ENCODE assay signal across 8 cellular contexts in the genomic region with DNA sequence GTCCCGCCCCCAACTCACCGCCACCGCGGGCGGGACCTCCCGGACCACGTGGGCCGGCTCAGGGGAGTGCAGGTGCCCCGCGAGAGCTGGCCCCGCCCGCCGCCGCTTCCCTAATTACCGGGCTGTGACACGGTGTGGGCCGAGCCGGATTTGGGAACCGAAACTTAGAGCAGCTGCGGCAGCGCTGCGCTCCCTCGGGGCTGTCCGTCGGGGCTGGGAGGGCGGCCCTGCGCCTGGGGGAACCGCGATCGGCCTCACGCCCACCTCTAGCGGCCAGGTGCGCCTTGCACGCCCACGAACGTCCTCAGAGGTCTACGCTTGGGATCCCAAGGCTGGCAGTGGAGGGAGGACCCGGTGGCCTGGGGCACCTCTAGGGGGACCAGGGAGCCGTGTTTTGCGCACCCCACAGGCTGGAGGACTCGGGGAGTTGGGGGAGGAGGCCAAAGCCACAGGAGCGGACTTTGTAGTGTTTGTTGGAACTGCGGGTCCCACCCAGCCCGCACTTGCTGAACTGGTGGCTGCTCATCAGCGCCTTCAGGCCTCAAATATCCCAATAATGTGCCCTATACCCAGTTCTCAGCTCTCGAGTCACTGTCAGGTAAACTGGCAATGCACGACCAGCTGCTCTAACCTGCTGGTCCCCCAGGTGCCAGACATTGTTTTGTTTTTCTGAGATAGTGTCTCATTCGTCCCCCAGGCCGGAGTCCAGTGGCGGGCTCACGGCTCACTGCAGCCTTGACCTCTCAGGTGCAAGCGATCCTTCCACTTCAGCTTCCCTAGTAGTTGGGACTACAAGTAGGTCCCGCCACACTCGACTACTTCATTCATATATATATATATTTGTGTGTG. TPM values are rescaled to one million over a fixed set of nuclear protein-coding genes. Genes with fewer than 3 reads are reported as not detected.
DNase-seq lines count a peak whose midpoint lies in the region; ATAC-seq and TF ChIP-seq lines count a peak whose summit lies in the region.

No MANE protein-coding gene starts in this region.

- peak; percentile 21 for TF ChIP-seq CTCF in nephron progenitor cell (IDR thresholded peaks at IDR 0.05)

- no peaks in the 10 kb centered on the region for H3K9me3 Mint-ChIP-seq in nephron progenitor cell
- no peaks in the 10 kb centered on the region for H3K9me3 Mint-ChIP-seq in stimulated activated naive CD8-positive, alpha-beta T cell treated with anti-CD3 and anti-CD28 coated beads, Interleukin-15, Interleukin-2, amounts not matched to agents 100 ng/mL and 50 ng/mL, for 24 hours

- 15% methylated on average over 48 to 54 of the region's 54 CpGs for WGBS in esophagus, 2 donors

- H3K27me3 Mint-ChIP-seq in nephron progenitor cell (ENCODE audit: low read depth, poor library complexity), result peaks cover 13% of the 10 kb centered on the region
- no peaks in the 10 kb centered on the region for H3K27me3 Mint-ChIP-seq in stimulated activated naive CD8-positive, alpha-beta T cell treated with anti-CD3 and anti-CD28 coated beads, Interleukin-15, Interleukin-2, amounts not matched to agents 100 ng/mL and 50 ng/mL, for 24 hours

- DNase-seq in Ammon's horn (ENCODE audit: low spot score) (peak; percentile 56), NCI-H526 treated with DMSO at 0.1 percent for 48 hours (lab: John Stamatoyannopoulos, UW) (peak; percentile 69), nephron progenitor cell (peak; percentile 70)
- DNase-seq in activated CD8-positive, alpha-beta memory T cell treated with anti-CD3 and anti-CD28 coated beads, Interleukin-2, amount 50 U/mL, for 24 hours (ENCODE audit: extremely low read depth), result peak; percentile 41

- no peaks in the 10 kb centered on the region for H3K9me3 ChIP-seq in esophagus (ENCODE audit: control insufficient read depth in 2 of 2, insufficient read depth in 1 of 2, low read depth in 1 of 2, low read length in 1 of 2)

- H3K36me3 Mint-ChIP-seq in nephron progenitor cell (ENCODE audit: low read depth), result peaks cover 16% of the 10 kb centered on the region
- H3K36me3 Mint-ChIP-seq in stimulated activated naive CD8-positive, alpha-beta T cell treated with anti-CD3 and anti-CD28 coated beads, Interleukin-15, Interleukin-2, amounts not matched to agents 100 ng/mL and 50 ng/mL, for 24 hours (ENCODE audit: low read depth), result peaks cover 8% of the 10 kb centered on the region

- ATAC-seq in GM18868 (IDR thresholded peaks at IDR 0.05; ENCODE audit: unreplicated experiment), result peak; percentile 68
- peak; percentile 71 for ATAC-seq in HG03097 (IDR thresholded peaks at IDR 0.05; ENCODE audit: low FRiP score, unreplicated experiment)

- H3K27ac ChIP-seq in esophagus (ENCODE audit: low read depth in 2 of 2, low read length in 1 of 2), result peak overlapping the region; percentile 90

- H3K36me3 ChIP-seq in esophagus (ENCODE audit: control insufficient read depth in 2 of 2, insufficient read depth in 2 of 2, low read length in 1 of 2), result peaks cover 0 to 4% of the 10 kb centered on the region in 2 donors

- peaks cover 16 to 28% of the 10 kb centered on the region in 2 donors for H3K4me1 ChIP-seq in esophagus (ENCODE audit: control insufficient read depth in 2 of 2, insufficient read depth in 2 of 2, low read length in 1 of 2)

- peak overlapping the region; percentile 74 for H3K4me3 Mint-ChIP-seq in nephron progenitor cell
- H3K4me3 Mint-ChIP-seq in stimulated activated naive CD8-positive, alpha-beta T cell treated with anti-CD3 and anti-CD28 coated beads, Interleukin-15, Interleukin-2, amounts not matched to agents 100 ng/mL and 50 ng/mL, for 24 hours, result peak overlapping the region; percentile 74

- peaks cover 49% of the 10 kb centered on the region for H3K4me1 Mint-ChIP-seq in nephron progenitor cell
- H3K4me1 Mint-ChIP-seq in stimulated activated naive CD8-positive, alpha-beta T cell treated with anti-CD3 and anti-CD28 coated beads, Interleukin-15, Interleukin-2, amounts not matched to agents 100 ng/mL and 50 ng/mL, for 24 hours (ENCODE audit: low read depth), result peaks cover 69% of the 10 kb centered on the region

- H3K27me3 ChIP-seq in esophagus (ENCODE audit: control insufficient read depth in 1 of 2, insufficient read depth in 2 of 2, low read length in 2 of 2), result no peaks in the 10 kb centered on the region

- peak overlapping the region; percentile 64 for H3K27ac Mint-ChIP-seq in nephron progenitor cell
- H3K27ac Mint-ChIP-seq in stimulated activated naive CD8-positive, alpha-beta T cell treated with anti-CD3 and anti-CD28 coated beads, Interleukin-15, Interleukin-2, amounts not matched to agents 100 ng/mL and 50 ng/mL, for 24 hours, result peak overlapping the region; percentile 83

- H3K4me3 ChIP-seq in esophagus (ENCODE audit: low read depth in 1 of 2, low read length in 2 of 2), result peak overlapping the region; percentile 85 to 95

RNA-seq across cellular contexts. Expression of gene NADK, which starts 0.8 kb away (rescaled TPM):
- polyA plus RNA-seq in esophagus, result 10 to 100 TPM; 32.1 to 39.7 TPM

RNA-seq across cellular contexts. Expression of gene CDK11A, which starts 54.9 kb away (rescaled TPM):
- polyA plus RNA-seq in esophagus, result 10 to 100 TPM; 15.4 to 56.7 TPM

Comparison
In these comparisons a context has a peak if more than half of its experiments do, and no peak if none do; other contexts are left out.
1. Peak in every context shown above with its lines: DNase-seq, ATAC-seq, H3K4me3 ChIP-seq and H3K27ac ChIP-seq.